9 cellular contexts compared by ENCODE assay signal in the genomic region with DNA sequence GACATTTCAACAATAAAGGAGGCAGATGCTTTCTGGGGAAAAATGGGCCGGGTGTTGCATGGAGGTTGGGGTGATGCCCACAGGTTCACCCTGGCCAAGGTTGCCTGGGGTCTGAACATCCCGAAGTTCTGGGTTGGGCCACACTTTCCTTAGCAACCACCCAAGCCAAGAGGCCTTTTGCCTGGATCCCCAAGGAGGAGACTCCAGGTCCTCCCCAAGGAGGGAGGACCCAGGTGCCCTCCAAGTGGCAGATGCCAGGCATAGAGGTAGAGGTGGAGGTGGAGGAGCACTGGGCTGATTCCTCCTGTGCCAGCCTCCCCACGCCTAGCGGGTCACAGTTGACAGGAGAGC. TPM values are rescaled to one million over a fixed set of nuclear protein-coding genes. Genes with fewer than 3 reads are reported as not detected.
DNase-seq lines count a peak whose midpoint lies in the region; ATAC-seq and TF ChIP-seq lines count a peak whose summit lies in the region.
"Had no signal": no experiment of that assay in that cellular context is flagged by ENCODE, and none has a peak within 500 bp of the region (broad histone marks: within the 10 kb centered on the region; RNA-seq: fewer than 3 reads in every experiment).

No MANE protein-coding gene starts in this region.

- no peaks in the 10 kb centered on the region for H3K27me3 Mint-ChIP-seq in T-helper 17 cell

- peaks cover 2% of the 10 kb centered on the region for H3K36me3 Mint-ChIP-seq in T-helper 17 cell (ENCODE audit: low read depth)

- 22 to 63% methylated on average over 4 of the region's 4 CpGs for WGBS in sigmoid colon, 2 donors

- peaks cover 21% of the 10 kb centered on the region for H3K4me1 Mint-ChIP-seq in T-helper 17 cell

- DNase-seq in GM12864 (ENCODE audit: low read depth) (no peak), T-helper 17 cell (no peak), fibroblast of mammary gland (ENCODE audit: low read depth) (no peak), sigmoid colon (no peak), ureter (ENCODE audit: low spot score) (no peak), NCI-H510A (lab: John Stamatoyannopoulos, UW) (no peak), NCI-H345 treated with DMSO at 0.1 percent for 48 hours (lab: John Stamatoyannopoulos, UW; ENCODE audit: unreplicated experiment) (no peak)
- DNase-seq: NCI-H82 had no signal

- H3K27me3 ChIP-seq in sigmoid colon: no peaks in the 10 kb centered on the region

- H3K4me3 Mint-ChIP-seq in T-helper 17 cell: peak overlapping the region; percentile 98

- H3K27ac Mint-ChIP-seq in T-helper 17 cell: peak overlapping the region; percentile 89

- no peak for TF ChIP-seq POLR2A in sigmoid colon (IDR thresholded peaks at IDR 0.05)

- H3K4me3 ChIP-seq in GM12864 (ENCODE audit: low read depth, low read length) (peak overlapping the region; percentile 91), fibroblast of mammary gland (ENCODE audit: control insufficient read depth, low read depth, low read length) (peak overlapping the region; percentile 91), sigmoid colon (peak overlapping the region; percentile 95 to 99 (median 97))

- intact Hi-C loops in sigmoid colon (cut with DNase I): loop anchor here (5.0 to 10.0 kb wide), 3 partner anchors 207 to 539 kb away; partner anchors contain the start of genes ARFGAP3, PACSIN2 and TTLL12

- TF ChIP-seq CTCF in GM12864 (IDR thresholded peaks at IDR 0.05; ENCODE audit: low read depth, low read length, missing control alignments) (no peak), fibroblast of mammary gland (conservative IDR thresholded peaks at IDR 0.05; ENCODE audit: control insufficient read depth, insufficient read depth, low read depth, low read length) (no peak), sigmoid colon (IDR thresholded peaks at IDR 0.05) (no peak)

- no peak for TF ChIP-seq EP300 in sigmoid colon (IDR thresholded peaks at IDR 0.05)

- peaks cover 0 to 64% (median 58%) of the 10 kb centered on the region in 4 donors for H3K4me1 ChIP-seq in sigmoid colon

- no peaks in the 10 kb centered on the region for H3K9me3 ChIP-seq in T-helper 17 cell (ENCODE audit: control insufficient read depth, low read length, poor library complexity, severe bottlenecking)
- no peaks in the 10 kb centered on the region for H3K9me3 ChIP-seq in sigmoid colon

- peak overlapping the region; percentile 95 to 98 (median 96) for H3K27ac ChIP-seq in sigmoid colon

- no peak for ATAC-seq in T-helper 17 cell
- ATAC-seq in activated CD4-positive, CD25-positive, alpha-beta regulatory T cell treated with anti-CD3 and anti-CD28 coated beads, Interleukin-2, amount 50 U/mL, for 24 hours: no peak

- no peaks in the 10 kb centered on the region for H3K36me3 ChIP-seq in sigmoid colon

RNA-seq across cellular contexts. Expression of gene CYB5R3, which starts 1.2 kb away (rescaled TPM):
- total RNA-seq in T-helper 17 cell: 10 to 100 TPM; 44.8 to 80.7 TPM
- 100 to 1,000 TPM in 2 of 4 donors, 10 to 100 TPM in 2; 71.5 to 156 (median 88.6) TPM for total RNA-seq in sigmoid colon
- 100 to 1,000 TPM in 1 of 3 donors, 10 to 100 TPM in 2; 44.9 to 158 (median 78.7) TPM for polyA plus RNA-seq in sigmoid colon
- 243 TPM for total RNA-seq in ureter

RNA-seq across cellular contexts. Expression of gene ATP5MGL, which starts 7.6 kb away (rescaled TPM):
- total RNA-seq in T-helper 17 cell (1 to 10 TPM; 3.9 to 4.5 TPM), sigmoid colon (under 1 TPM in 1 of 4 donors, not detected in 3; 0.66 TPM), ureter (1.4 TPM)
- under 1 TPM in 1 of 3 donors, not detected in 2; 0.25 TPM for polyA plus RNA-seq in sigmoid colon

RNA-seq across cellular contexts. Expression of gene POLDIP3, which starts 33.3 kb away (rescaled TPM):
- total RNA-seq in T-helper 17 cell (10 to 100 TPM; 70.3 to 71.2 TPM), sigmoid colon (10 to 100 TPM; 30.2 to 41.4 (median 34.5) TPM), ureter (64.9 TPM)
- polyA plus RNA-seq in sigmoid colon: 10 to 100 TPM; 25.8 to 45.9 (median 29.6) TPM
